In the genomic region with DNA sequence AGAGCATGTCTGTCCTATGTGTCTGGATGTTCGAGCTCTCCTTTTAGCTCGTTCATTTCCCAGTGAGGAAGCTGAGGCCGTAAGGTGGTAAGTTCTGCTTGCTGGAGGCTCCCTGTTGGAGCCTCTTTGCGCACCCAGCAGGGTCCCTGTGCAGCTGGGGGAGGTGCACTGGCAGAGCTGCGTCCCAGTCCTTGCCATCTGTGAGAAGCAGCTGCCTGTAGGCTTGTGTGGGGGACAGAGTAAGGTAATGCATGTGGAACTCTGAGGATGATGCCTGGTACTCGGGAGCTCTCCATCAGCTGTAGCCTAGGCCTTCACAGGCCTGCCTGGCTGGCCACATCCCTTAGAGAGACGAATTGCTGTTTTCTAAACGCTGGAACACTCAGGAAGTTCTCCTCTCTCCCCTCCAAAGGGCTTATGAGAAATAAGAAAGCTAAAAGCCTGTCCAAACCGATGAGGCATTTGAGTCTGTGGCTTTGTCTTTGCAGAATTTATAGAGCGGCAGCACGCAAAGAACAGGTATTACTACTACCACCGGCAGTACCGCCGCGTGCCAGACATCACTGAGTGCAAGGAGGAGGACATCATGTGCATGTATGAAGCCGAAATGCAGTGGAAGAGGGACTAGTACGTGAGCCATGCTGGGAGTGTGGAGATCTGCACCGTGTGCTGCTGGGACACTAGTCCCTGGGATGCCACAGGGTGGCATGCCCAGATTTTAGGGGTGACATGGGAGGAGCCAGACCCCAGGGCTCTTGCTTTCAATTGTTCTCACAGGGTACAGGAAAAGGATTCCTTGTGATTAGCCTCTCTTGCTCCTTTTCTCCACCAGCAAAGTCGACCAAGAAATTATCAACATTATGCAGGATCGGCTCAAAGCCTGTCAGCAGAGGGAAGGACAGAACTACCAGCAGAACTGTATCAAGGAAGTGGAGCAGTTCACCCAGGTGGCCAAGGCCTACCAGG, we compare ENCODE assay signal across 1 cellular context.
TF ChIP-seq lines count a peak whose summit lies in the region.

No MANE protein-coding gene starts in this region.

TF ChIP-seq in HepG2, 621 proteins besides CTCF, POLR2A, EP300 and RAD21 (continued from another document and continues in another):
- TF ChIP-seq, protein P1, sequence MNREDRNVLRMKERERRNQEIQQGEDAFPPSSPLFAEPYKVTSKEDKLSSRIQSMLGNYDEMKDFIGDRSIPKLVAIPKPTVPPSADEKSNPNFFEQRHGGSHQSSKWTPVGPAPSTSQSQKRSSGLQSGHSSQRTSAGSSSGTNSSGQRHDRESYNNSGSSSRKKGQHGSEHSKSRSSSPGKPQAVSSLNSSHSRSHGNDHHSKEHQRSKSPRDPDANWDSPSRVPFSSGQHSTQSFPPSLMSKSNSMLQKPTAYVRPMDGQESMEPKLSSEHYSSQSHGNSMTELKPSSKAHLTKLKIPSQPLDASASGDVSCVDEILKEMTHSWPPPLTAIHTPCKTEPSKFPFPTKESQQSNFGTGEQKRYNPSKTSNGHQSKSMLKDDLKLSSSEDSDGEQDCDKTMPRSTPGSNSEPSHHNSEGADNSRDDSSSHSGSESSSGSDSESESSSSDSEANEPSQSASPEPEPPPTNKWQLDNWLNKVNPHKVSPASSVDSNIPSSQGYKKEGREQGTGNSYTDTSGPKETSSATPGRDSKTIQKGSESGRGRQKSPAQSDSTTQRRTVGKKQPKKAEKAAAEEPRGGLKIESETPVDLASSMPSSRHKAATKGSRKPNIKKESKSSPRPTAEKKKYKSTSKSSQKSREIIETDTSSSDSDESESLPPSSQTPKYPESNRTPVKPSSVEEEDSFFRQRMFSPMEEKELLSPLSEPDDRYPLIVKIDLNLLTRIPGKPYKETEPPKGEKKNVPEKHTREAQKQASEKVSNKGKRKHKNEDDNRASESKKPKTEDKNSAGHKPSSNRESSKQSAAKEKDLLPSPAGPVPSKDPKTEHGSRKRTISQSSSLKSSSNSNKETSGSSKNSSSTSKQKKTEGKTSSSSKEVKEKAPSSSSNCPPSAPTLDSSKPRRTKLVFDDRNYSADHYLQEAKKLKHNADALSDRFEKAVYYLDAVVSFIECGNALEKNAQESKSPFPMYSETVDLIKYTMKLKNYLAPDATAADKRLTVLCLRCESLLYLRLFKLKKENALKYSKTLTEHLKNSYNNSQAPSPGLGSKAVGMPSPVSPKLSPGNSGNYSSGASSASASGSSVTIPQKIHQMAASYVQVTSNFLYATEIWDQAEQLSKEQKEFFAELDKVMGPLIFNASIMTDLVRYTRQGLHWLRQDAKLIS (CRISPR knock-in tag; IDR thresholded peaks at IDR 0.05): peak; percentile 84; the same call in 1 of the 2 replicates
- TF ChIP-seq ZNF331 (CRISPR knock-in tag; IDR thresholded peaks at IDR 0.05) (0 out of 2 replicates have a peak, but pooled peaks have one; percentile 8), ZNF672 (CRISPR knock-in tag; IDR thresholded peaks at IDR 0.05) (no peak), GATAD2A (CRISPR knock-in tag; IDR thresholded peaks at IDR 0.05) (0 out of 2 replicates have a peak, but pooled peaks have one; percentile 29), TFAP4 (IDR thresholded peaks at IDR 0.05; ENCODE audit: borderline replicate concordance, low read depth) (peak; percentile 23; the same call in 1 of the 2 replicates), ZNF883 (CRISPR knock-in tag; IDR thresholded peaks at IDR 0.05; ENCODE audit: not compliant biosample characterization) (no peak), IRF1 (CRISPR knock-in tag; IDR thresholded peaks at IDR 0.05; ENCODE audit: low read depth) (no peak), POLR2AphosphoS2 (IDR thresholded peaks at IDR 0.05; ENCODE audit: low read depth, low read length) (peak; percentile 94), NFIB (CRISPR knock-in tag; IDR thresholded peaks at IDR 0.05; ENCODE audit: borderline replicate concordance) (0 out of 2 replicates have a peak, but pooled peaks have one; percentile 16), ZNF652 (CRISPR knock-in tag; IDR thresholded peaks at IDR 0.05; ENCODE audit: borderline replicate concordance, low read depth) (no peak), KLF16 (CRISPR knock-in tag; IDR thresholded peaks at IDR 0.05) (0 out of 4 replicates have a peak, but pooled peaks of 1 of the 2 experiments have one; percentile 45), E2F5 (CRISPR knock-in tag; conservative IDR thresholded peaks at IDR 0.05) (no peak), RARA (CRISPR knock-in tag; IDR thresholded peaks at IDR 0.05) (no peak), HDAC1 (CRISPR knock-in tag; IDR thresholded peaks at IDR 0.05) (no peak), ZBTB38 (CRISPR knock-in tag; IDR thresholded peaks at IDR 0.05) (peak; percentile 80), ARID4A (CRISPR knock-in tag; IDR thresholded peaks at IDR 0.05; ENCODE audit: borderline replicate concordance) (peak; percentile 9; the same call in 1 of the 2 replicates), ZNF589 (CRISPR knock-in tag; conservative IDR thresholded peaks at IDR 0.05) (0 out of 2 replicates have a peak, but pooled peaks have one; percentile 22), TAF1 (CRISPR knock-in tag; IDR thresholded peaks at IDR 0.05) (no peak), PAX8 (CRISPR knock-in tag; IDR thresholded peaks at IDR 0.05; ENCODE audit: borderline replicate concordance) (no peak), POLR2G (IDR thresholded peaks at IDR 0.05; ENCODE audit: low read depth, low read length) (peak; percentile 80), MYC (CRISPR knock-in tag; IDR thresholded peaks at IDR 0.05; ENCODE audit: borderline replicate concordance) (peak; percentile 34; the same call in 1 of the 2 replicates), ZNF772 (CRISPR knock-in tag; IDR thresholded peaks at IDR 0.05) (0 out of 2 replicates have a peak, but pooled peaks have one; percentile 50), PHF8 (CRISPR knock-in tag; IDR thresholded peaks at IDR 0.05) (peak; percentile 43; the same call in 1 of the 2 replicates), KDM2A (CRISPR knock-in tag; IDR thresholded peaks at IDR 0.05; ENCODE audit: borderline replicate concordance, low read depth) (peak; percentile 94), YEATS2 (CRISPR knock-in tag; IDR thresholded peaks at IDR 0.05; ENCODE audit: borderline replicate concordance) (0 out of 2 replicates have a peak, but pooled peaks have one; percentile 6), THAP11 (CRISPR knock-in tag; IDR thresholded peaks at IDR 0.05) (0 out of 2 replicates have a peak, but pooled peaks have one; percentile 34), ZNF280B (CRISPR knock-in tag; IDR thresholded peaks at IDR 0.05; ENCODE audit: borderline replicate concordance) (no peak), SOX6 (IDR thresholded peaks at IDR 0.05) (no peak), SOX6 (CRISPR knock-in tag; IDR thresholded peaks at IDR 0.05) (no peak), NFE2 (CRISPR knock-in tag; IDR thresholded peaks at IDR 0.05) (no peak), BATF2 (CRISPR knock-in tag; IDR thresholded peaks at IDR 0.05) (peak; percentile 73), ZNF788 (CRISPR knock-in tag; IDR thresholded peaks at IDR 0.05; ENCODE audit: borderline replicate concordance) (peak; percentile 39; the same call in 1 of the 2 replicates), ZNF747 (CRISPR knock-in tag; IDR thresholded peaks at IDR 0.05; ENCODE audit: borderline replicate concordance) (no peak), ZC3H13 (CRISPR knock-in tag; IDR thresholded peaks at IDR 0.05) (peak; percentile 72; the same call in 1 of the 2 replicates)
- TF ChIP-seq, protein P2, sequence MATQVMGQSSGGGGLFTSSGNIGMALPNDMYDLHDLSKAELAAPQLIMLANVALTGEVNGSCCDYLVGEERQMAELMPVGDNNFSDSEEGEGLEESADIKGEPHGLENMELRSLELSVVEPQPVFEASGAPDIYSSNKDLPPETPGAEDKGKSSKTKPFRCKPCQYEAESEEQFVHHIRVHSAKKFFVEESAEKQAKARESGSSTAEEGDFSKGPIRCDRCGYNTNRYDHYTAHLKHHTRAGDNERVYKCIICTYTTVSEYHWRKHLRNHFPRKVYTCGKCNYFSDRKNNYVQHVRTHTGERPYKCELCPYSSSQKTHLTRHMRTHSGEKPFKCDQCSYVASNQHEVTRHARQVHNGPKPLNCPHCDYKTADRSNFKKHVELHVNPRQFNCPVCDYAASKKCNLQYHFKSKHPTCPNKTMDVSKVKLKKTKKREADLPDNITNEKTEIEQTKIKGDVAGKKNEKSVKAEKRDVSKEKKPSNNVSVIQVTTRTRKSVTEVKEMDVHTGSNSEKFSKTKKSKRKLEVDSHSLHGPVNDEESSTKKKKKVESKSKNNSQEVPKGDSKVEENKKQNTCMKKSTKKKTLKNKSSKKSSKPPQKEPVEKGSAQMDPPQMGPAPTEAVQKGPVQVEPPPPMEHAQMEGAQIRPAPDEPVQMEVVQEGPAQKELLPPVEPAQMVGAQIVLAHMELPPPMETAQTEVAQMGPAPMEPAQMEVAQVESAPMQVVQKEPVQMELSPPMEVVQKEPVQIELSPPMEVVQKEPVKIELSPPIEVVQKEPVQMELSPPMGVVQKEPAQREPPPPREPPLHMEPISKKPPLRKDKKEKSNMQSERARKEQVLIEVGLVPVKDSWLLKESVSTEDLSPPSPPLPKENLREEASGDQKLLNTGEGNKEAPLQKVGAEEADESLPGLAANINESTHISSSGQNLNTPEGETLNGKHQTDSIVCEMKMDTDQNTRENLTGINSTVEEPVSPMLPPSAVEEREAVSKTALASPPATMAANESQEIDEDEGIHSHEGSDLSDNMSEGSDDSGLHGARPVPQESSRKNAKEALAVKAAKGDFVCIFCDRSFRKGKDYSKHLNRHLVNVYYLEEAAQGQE (IDR thresholded peaks at IDR 0.05; ENCODE audit: borderline replicate concordance in 1 of 2, low read depth in 1 of 2, low read length in 2 of 2): no peak
- TF ChIP-seq, protein P3, sequence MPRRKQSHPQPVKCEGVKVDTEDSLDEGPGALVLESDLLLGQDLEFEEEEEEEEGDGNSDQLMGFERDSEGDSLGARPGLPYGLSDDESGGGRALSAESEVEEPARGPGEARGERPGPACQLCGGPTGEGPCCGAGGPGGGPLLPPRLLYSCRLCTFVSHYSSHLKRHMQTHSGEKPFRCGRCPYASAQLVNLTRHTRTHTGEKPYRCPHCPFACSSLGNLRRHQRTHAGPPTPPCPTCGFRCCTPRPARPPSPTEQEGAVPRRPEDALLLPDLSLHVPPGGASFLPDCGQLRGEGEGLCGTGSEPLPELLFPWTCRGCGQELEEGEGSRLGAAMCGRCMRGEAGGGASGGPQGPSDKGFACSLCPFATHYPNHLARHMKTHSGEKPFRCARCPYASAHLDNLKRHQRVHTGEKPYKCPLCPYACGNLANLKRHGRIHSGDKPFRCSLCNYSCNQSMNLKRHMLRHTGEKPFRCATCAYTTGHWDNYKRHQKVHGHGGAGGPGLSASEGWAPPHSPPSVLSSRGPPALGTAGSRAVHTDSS (CRISPR knock-in tag; conservative IDR thresholded peaks at IDR 0.05): no peak
